8 cellular contexts compared by ENCODE assay signal in genomic region chr16:19885456-19886060, GRCh38. TPM values are rescaled to one million over a fixed set of nuclear protein-coding genes. Genes with fewer than 3 reads are reported as not detected.
DNase-seq lines count a peak whose midpoint lies in the region; ATAC-seq and TF ChIP-seq lines count a peak whose summit lies in the region.

No MANE protein-coding gene starts in this region.

- no TSS peak for BruUV-seq in Calu3 (replicated peaks; lab: Mats Ljungman, UMichigan)

- TF ChIP-seq POLR2A in prostate gland (IDR thresholded peaks at IDR 0.05) = no peak
- no peak for TF ChIP-seq POLR2A in GM18505 (IDR thresholded peaks at IDR 0.05; ENCODE audit: borderline replicate concordance, extremely low read depth, insufficient read depth, insufficient read length)

- no peaks in the 10 kb centered on the region for H3K9me3 Mint-ChIP-seq in Calu3 (ENCODE audit: low read depth, unreplicated experiment)
- no peaks in the 10 kb centered on the region for H3K9me3 Mint-ChIP-seq in activated CD8-positive, alpha-beta T cell treated with anti-CD3 and anti-CD28 coated beads for 36 hours

- ATAC-seq in activated CD8-positive, alpha-beta T cell treated with anti-CD3 and anti-CD28 coated beads for 36 hours = no peak
- ATAC-seq in HG02973 (IDR thresholded peaks at IDR 0.05; ENCODE audit: unreplicated experiment) (no peak), GM18505 (IDR thresholded peaks at IDR 0.05; ENCODE audit: unreplicated experiment) (no peak)

- H3K27ac ChIP-seq in prostate gland = no peak overlapping the region

- 49% methylated on average over 41 of the region's 41 CpGs for WGBS in prostate gland

- H3K4me1 Mint-ChIP-seq in Calu3 (ENCODE audit: low read depth, unreplicated experiment) = peaks cover 15% of the 10 kb centered on the region
- H3K4me1 Mint-ChIP-seq in activated CD8-positive, alpha-beta T cell treated with anti-CD3 and anti-CD28 coated beads for 36 hours (ENCODE audit: low read depth) = peaks cover 20% of the 10 kb centered on the region

- POLR2A ChIA-PET in activated CD8-positive, alpha-beta T cell treated with anti-CD3 and anti-CD28 coated beads for 36 hours (lab: Charles Lee) = no interaction called here

- intact Hi-C loops in Calu3 (cut with micrococcal nuclease; ENCODE audit: unreplicated experiment) = loop anchor here (1.0 to 5.0 kb wide), 4 partner anchors 131 to 326 kb away; no protein-coding TSS in a partner anchor
- intact Hi-C loops in activated CD8-positive, alpha-beta T cell treated with anti-CD3 and anti-CD28 coated beads for 36 hours (cut with micrococcal nuclease) = loop anchor here (2.0 kb wide), 2 partner anchors 285 to 327 kb away; no protein-coding TSS in a partner anchor
- intact Hi-C loops in prostate gland (cut with DNase I) = loop anchor here (1.0 to 5.0 kb wide), 2 partner anchors 284 to 328 kb away; partner anchors contain the start of gene VPS35L

- no peak overlapping the region for H3K27ac Mint-ChIP-seq in Calu3 (ENCODE audit: unreplicated experiment)
- H3K27ac Mint-ChIP-seq in activated CD8-positive, alpha-beta T cell treated with anti-CD3 and anti-CD28 coated beads for 36 hours = no peak overlapping the region

- no peaks in the 10 kb centered on the region for H3K27me3 ChIP-seq in prostate gland (replicated peaks; ENCODE audit: insufficient read depth)

- H3K36me3 ChIP-seq in prostate gland = no peaks in the 10 kb centered on the region

- TF ChIP-seq CTCF in Calu3 (IDR thresholded peaks at IDR 0.05; ENCODE audit: unreplicated experiment) (no peak), prostate gland (IDR thresholded peaks at IDR 0.05) (no peak)
- TF ChIP-seq CTCF in activated CD8-positive, alpha-beta T cell treated with anti-CD3 and anti-CD28 coated beads for 36 hours (IDR thresholded peaks at IDR 0.05) = no peak

- no peaks in the 10 kb centered on the region for H3K4me1 ChIP-seq in prostate gland (replicated peaks)

- no peaks in the 10 kb centered on the region for H3K27me3 Mint-ChIP-seq in Calu3 (ENCODE audit: unreplicated experiment)
- peaks cover 33% of the 10 kb centered on the region for H3K27me3 Mint-ChIP-seq in activated CD8-positive, alpha-beta T cell treated with anti-CD3 and anti-CD28 coated beads for 36 hours

- no peaks in the 10 kb centered on the region for H3K9me3 ChIP-seq in prostate gland

- peak overlapping the region; percentile 90 for H3K4me3 Mint-ChIP-seq in Calu3 (ENCODE audit: low read depth, unreplicated experiment)
- peak overlapping the region; percentile 73 for H3K4me3 Mint-ChIP-seq in activated CD8-positive, alpha-beta T cell treated with anti-CD3 and anti-CD28 coated beads for 36 hours

- H3K4me3 ChIP-seq in prostate gland = peak overlapping the region; percentile 77 to 78

- H3K36me3 Mint-ChIP-seq in Calu3 (ENCODE audit: insufficient read depth, unreplicated experiment) = peaks cover 52% of the 10 kb centered on the region
- no peaks in the 10 kb centered on the region for H3K36me3 Mint-ChIP-seq in activated CD8-positive, alpha-beta T cell treated with anti-CD3 and anti-CD28 coated beads for 36 hours (ENCODE audit: low read depth)

- no peak for DNase-seq in Calu3
- peak; percentile 15 for DNase-seq in activated CD8-positive, alpha-beta T cell treated with anti-CD3 and anti-CD28 coated beads for 36 hours
- peak; percentile 4 for DNase-seq in foreskin melanocyte
- DNase-seq in prostate gland (ENCODE audit: low spot score) = no peak
- DNase-seq in iPS-NIHi11 (ENCODE audit: low spot score) = no peak
- no peak for DNase-seq in mucosa of gallbladder (ENCODE audit: low spot score)

- CTCF ChIA-PET in Calu3 (lab: Charles Lee) = interaction anchor here (0.5 to 3.5 kb wide), 6 partner anchors 13 to 302 kb away, joined by 4 to 41 read pairs (median 6); no protein-coding TSS in a partner anchor
- CTCF ChIA-PET in activated CD8-positive, alpha-beta T cell treated with anti-CD3 and anti-CD28 coated beads for 36 hours (lab: Charles Lee) = interaction anchor here (0.9 to 4.3 kb wide), 9 partner anchors 168 to 329 kb away, joined by 3 to 56 read pairs (median 5); partner anchors contain the start of genes IQCK, KNOP1 and VPS35L

RNA-seq across cellular contexts. Expression of gene GPRC5B, which starts 0.9 kb away (rescaled TPM):
- total RNA-seq in Calu3 (2022) = 276 and 294 TPM in 2 replicates
- not detected for total RNA-seq in activated CD8-positive, alpha-beta T cell treated with anti-CD3 and anti-CD28 coated beads for 36 hours
- 100 to 1,000 TPM in 1 of 2 donors, 10 to 100 TPM in 1; 19.4 to 256 TPM for total RNA-seq in prostate gland
- total RNA-seq in mucosa of gallbladder = 32.5 TPM

Comparison
In these comparisons a context has a peak if more than half of its experiments do, and no peak if none do; other contexts are left out.
1. DNase-seq: peak in activated CD8-positive, alpha-beta T cell treated with anti-CD3 and anti-CD28 coated beads for 36 hours (single experiment) and foreskin melanocyte (single experiment); none in Calu3 (single experiment), prostate gland (single experiment), iPS-NIHi11 (single experiment) and mucosa of gallbladder (single experiment).
2. RNA of gene GPRC5B, which starts 0.9 kb away (total RNA-seq): 276 to 294 TPM in Calu3, 19.4 to 256 TPM in prostate gland and 32.5 TPM in mucosa of gallbladder (single experiment); not detected in activated CD8-positive, alpha-beta T cell treated with anti-CD3 and anti-CD28 coated beads for 36 hours; every median in the first group is over 10 times any median in the second.